ENCODE assay signal across 22 cellular contexts in the genomic region with DNA sequence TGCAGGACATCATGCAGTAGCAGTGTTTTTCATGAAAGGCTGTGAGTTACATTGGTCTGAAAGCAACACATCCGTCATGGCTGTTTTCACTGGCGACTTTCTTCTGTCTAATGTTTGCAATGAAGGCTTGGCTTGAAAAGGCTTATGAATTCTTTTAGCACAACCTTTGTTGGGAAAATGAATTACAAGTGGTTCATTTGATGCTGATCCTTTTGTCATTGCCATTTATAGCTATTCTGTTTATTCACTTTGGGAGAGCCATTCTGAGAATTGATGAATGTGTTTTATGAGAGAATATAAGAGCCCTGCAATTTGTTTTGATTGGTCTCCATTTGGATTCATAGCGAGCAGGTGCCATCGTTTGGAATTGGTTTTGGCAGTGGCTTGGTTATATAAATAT.
DNase-seq lines count a peak whose midpoint lies in the region; ATAC-seq and TF ChIP-seq lines count a peak whose summit lies in the region.
"Had no signal": no experiment of that assay in that cellular context is flagged by ENCODE, and none has a peak within 500 bp of the region (broad histone marks: within the 10 kb centered on the region; RNA-seq: fewer than 3 reads in every experiment).

No MANE protein-coding gene starts in this region.

- H3K4me3 Mint-ChIP-seq in neural crest cell (peak overlapping the region; percentile 9), nephron progenitor cell (no peak overlapping the region)
- H3K4me3 Mint-ChIP-seq: CD4-positive, CD25-positive, alpha-beta regulatory T cell; stimulated activated naive B cell treated with anti-CD40 and anti-IgM and Interleukin-4, amounts not matched to agents 10 μg/mL and 1 μg/mL and 100 μg/mL, for 72 hours; T-cell had no signal

- H3K9me3 Mint-ChIP-seq in neural crest cell, result no peaks in the 10 kb centered on the region
- H3K9me3 Mint-ChIP-seq in nephron progenitor cell, result no peaks in the 10 kb centered on the region
- no peaks in the 10 kb centered on the region for H3K9me3 Mint-ChIP-seq in activated naive CD4-positive, alpha-beta T cell treated with anti-CD3 and anti-CD28 coated beads, Interleukin-2, amount 50 U/mL, for 72 hours
- H3K9me3 Mint-ChIP-seq: CD4-positive, CD25-positive, alpha-beta regulatory T cell; stimulated activated naive B cell treated with anti-CD40 and anti-IgM and Interleukin-4, amounts not matched to agents 10 μg/mL and 1 μg/mL and 100 μg/mL, for 72 hours; T-cell had no signal

- no peaks in the 10 kb centered on the region for H3K9me3 ChIP-seq in HAP-1
- H3K9me3 ChIP-seq: tibial nerve had no signal

- DNase-seq in HAP-1 (ENCODE audit: low spot score in 2 of 2), result peak; percentile 56 to 95
- peak; percentile 84 for DNase-seq in NCI-H1436 (lab: John Stamatoyannopoulos, UW)
- DNase-seq in NCI-H2196 (lab: John Stamatoyannopoulos, UW; ENCODE audit: unreplicated experiment), result peak; percentile 28
- DNase-seq in neural crest cell (ENCODE audit: low read depth, low spot score), result no peak
- no peak for DNase-seq in nephron progenitor cell
- DNase-seq in ecto neural progenitor cell (ENCODE audit: low spot score), result no peak
- DNase-seq in activated naive CD4-positive, alpha-beta T cell treated with anti-CD3 and anti-CD28 coated beads, Interleukin-2, amount 50 U/mL, for 72 hours (ENCODE audit: low spot score in 2 of 2), result no peak
- DNase-seq: activated CD4-positive, alpha-beta T cell treated with anti-CD3 and anti-CD28 coated beads for 1 hour; activated T-cell treated with anti-CD3 and anti-CD28 coated beads, Interleukin-2, amount 50 U/mL, for 1 hour; amygdala; caudate nucleus; CD4-positive, CD25-positive, alpha-beta regulatory T cell; dermis blood vessel endothelial cell; NCI-H526 treated with DMSO at 0.1 percent for 48 hours; occipital lobe; Right ventricle myocardium superior; small intestine; stimulated activated CD4-positive, alpha-beta T cell treated with anti-CD3 and anti-CD28 coated beads, Interleukin-2, amount 100 ng/mL, for 24 hours; stimulated activated naive B cell treated with anti-CD40 and anti-IgM and Interleukin-4, amounts not matched to agents 10 μg/mL and 1 μg/mL and 100 μg/mL, for 72 hours; T-cell had no signal

- H3K4me1 ChIP-seq in HAP-1, result peaks cover 19% of the 10 kb centered on the region
- H3K4me1 ChIP-seq: tibial nerve had no signal

- H3K27ac Mint-ChIP-seq in neural crest cell (ENCODE audit: unreplicated experiment), result peak overlapping the region; percentile 65
- no peak overlapping the region for H3K27ac Mint-ChIP-seq in nephron progenitor cell
- no peak overlapping the region for H3K27ac Mint-ChIP-seq in activated naive CD4-positive, alpha-beta T cell treated with anti-CD3 and anti-CD28 coated beads, Interleukin-2, amount 50 U/mL, for 72 hours
- H3K27ac Mint-ChIP-seq: CD4-positive, CD25-positive, alpha-beta regulatory T cell; stimulated activated naive B cell treated with anti-CD40 and anti-IgM and Interleukin-4, amounts not matched to agents 10 μg/mL and 1 μg/mL and 100 μg/mL, for 72 hours; T-cell had no signal

- H3K27me3 ChIP-seq in HAP-1 (ENCODE audit: low read depth), result peaks cover 35% of the 10 kb centered on the region
- H3K27me3 ChIP-seq: tibial nerve had no signal

- H3K36me3 ChIP-seq in HAP-1 (replicated peaks), result no peaks in the 10 kb centered on the region
- H3K36me3 ChIP-seq: tibial nerve had no signal

- peaks cover 32% of the 10 kb centered on the region for H3K4me1 Mint-ChIP-seq in neural crest cell
- H3K4me1 Mint-ChIP-seq in nephron progenitor cell, result peaks cover 61% of the 10 kb centered on the region
- H3K4me1 Mint-ChIP-seq: CD4-positive, CD25-positive, alpha-beta regulatory T cell; T-cell had no signal

- no peak for ATAC-seq in activated naive CD4-positive, alpha-beta T cell treated with anti-CD3 and anti-CD28 coated beads, Interleukin-2, amount 50 U/mL, for 72 hours
- no peak for ATAC-seq in SK-N-SH treated with all-trans-retinoic acid at 6 μM for 48 hours
- ATAC-seq: stimulated activated naive B cell treated with anti-CD40 and anti-IgM and Interleukin-4, amounts not matched to agents 10 μg/mL and 1 μg/mL and 100 μg/mL, for 72 hours; T-cell had no signal

- no peak overlapping the region for H3K4me3 ChIP-seq in HAP-1
- H3K4me3 ChIP-seq: tibial nerve had no signal

- H3K36me3 Mint-ChIP-seq in neural crest cell (ENCODE audit: low read depth) (no peaks in the 10 kb centered on the region), nephron progenitor cell (ENCODE audit: low read depth) (no peaks in the 10 kb centered on the region)
- no peaks in the 10 kb centered on the region for H3K36me3 Mint-ChIP-seq in activated naive CD4-positive, alpha-beta T cell treated with anti-CD3 and anti-CD28 coated beads, Interleukin-2, amount 50 U/mL, for 72 hours
- H3K36me3 Mint-ChIP-seq: CD4-positive, CD25-positive, alpha-beta regulatory T cell; T-cell had no signal

- no peak for TF ChIP-seq CTCF in neural crest cell (conservative IDR thresholded peaks at IDR 0.05)
- TF ChIP-seq CTCF in nephron progenitor cell (IDR thresholded peaks at IDR 0.05), result no peak

- H3K27me3 Mint-ChIP-seq in neural crest cell (ENCODE audit: low read depth) (peaks cover 4% of the 10 kb centered on the region), nephron progenitor cell (ENCODE audit: low read depth, poor library complexity) (no peaks in the 10 kb centered on the region)
- H3K27me3 Mint-ChIP-seq: stimulated activated naive B cell treated with anti-CD40 and anti-IgM and Interleukin-4, amounts not matched to agents 10 μg/mL and 1 μg/mL and 100 μg/mL, for 72 hours had no signal

- in situ Hi-C loops in HAP-1 (cut with MboI; ENCODE audit: low sequenced_read_pairs), result no loop called here

TF ChIP-seq in SK-N-SH treated with all-trans-retinoic acid at 6 μM for 48 hours, 23 proteins besides CTCF, POLR2A, EP300 and RAD21:
- no peak for TF ChIP-seq ZC3H10 (CRISPR knock-in tag; IDR thresholded peaks at IDR 0.05)
- TF ChIP-seq, protein P1, sequence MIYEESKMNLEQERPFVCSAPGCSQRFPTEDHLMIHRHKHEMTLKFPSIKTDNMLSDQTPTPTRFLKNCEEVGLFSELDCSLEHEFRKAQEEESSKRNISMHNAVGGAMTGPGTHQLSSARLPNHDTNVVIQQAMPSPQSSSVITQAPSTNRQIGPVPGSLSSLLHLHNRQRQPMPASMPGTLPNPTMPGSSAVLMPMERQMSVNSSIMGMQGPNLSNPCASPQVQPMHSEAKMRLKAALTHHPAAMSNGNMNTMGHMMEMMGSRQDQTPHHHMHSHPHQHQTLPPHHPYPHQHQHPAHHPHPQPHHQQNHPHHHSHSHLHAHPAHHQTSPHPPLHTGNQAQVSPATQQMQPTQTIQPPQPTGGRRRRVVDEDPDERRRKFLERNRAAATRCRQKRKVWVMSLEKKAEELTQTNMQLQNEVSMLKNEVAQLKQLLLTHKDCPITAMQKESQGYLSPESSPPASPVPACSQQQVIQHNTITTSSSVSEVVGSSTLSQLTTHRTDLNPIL (CRISPR knock-in tag; IDR thresholded peaks at IDR 0.05; ENCODE audit: low read depth), result no peak
- TF ChIP-seq OSR1 (CRISPR knock-in tag; IDR thresholded peaks at IDR 0.05), result no peak
- TF ChIP-seq TCF4 (CRISPR knock-in tag; IDR thresholded peaks at IDR 0.05; ENCODE audit: borderline replicate concordance), result no peak
- TF ChIP-seq ZFP30 (CRISPR knock-in tag; IDR thresholded peaks at IDR 0.05), result no peak
- TF ChIP-seq ZNF565 (CRISPR knock-in tag; conservative IDR thresholded peaks at IDR 0.05; ENCODE audit: low read depth), result no peak
- TF ChIP-seq, protein P2, sequence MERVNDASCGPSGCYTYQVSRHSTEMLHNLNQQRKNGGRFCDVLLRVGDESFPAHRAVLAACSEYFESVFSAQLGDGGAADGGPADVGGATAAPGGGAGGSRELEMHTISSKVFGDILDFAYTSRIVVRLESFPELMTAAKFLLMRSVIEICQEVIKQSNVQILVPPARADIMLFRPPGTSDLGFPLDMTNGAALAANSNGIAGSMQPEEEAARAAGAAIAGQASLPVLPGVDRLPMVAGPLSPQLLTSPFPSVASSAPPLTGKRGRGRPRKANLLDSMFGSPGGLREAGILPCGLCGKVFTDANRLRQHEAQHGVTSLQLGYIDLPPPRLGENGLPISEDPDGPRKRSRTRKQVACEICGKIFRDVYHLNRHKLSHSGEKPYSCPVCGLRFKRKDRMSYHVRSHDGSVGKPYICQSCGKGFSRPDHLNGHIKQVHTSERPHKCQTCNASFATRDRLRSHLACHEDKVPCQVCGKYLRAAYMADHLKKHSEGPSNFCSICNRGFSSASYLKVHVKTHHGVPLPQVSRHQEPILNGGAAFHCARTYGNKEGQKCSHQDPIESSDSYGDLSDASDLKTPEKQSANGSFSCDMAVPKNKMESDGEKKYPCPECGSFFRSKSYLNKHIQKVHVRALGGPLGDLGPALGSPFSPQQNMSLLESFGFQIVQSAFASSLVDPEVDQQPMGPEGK (CRISPR knock-in tag; IDR thresholded peaks at IDR 0.05; ENCODE audit: borderline replicate concordance), result no peak
- TF ChIP-seq, protein P3, sequence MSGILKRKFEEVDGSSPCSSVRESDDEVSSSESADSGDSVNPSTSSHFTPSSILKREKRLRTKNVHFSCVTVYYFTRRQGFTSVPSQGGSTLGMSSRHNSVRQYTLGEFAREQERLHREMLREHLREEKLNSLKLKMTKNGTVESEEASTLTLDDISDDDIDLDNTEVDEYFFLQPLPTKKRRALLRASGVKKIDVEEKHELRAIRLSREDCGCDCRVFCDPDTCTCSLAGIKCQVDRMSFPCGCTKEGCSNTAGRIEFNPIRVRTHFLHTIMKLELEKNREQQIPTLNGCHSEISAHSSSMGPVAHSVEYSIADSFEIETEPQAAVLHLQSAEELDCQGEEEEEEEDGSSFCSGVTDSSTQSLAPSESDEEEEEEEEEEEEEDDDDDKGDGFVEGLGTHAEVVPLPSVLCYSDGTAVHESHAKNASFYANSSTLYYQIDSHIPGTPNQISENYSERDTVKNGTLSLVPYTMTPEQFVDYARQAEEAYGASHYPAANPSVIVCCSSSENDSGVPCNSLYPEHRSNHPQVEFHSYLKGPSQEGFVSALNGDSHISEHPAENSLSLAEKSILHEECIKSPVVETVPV (CRISPR knock-in tag; IDR thresholded peaks at IDR 0.05), result no peak
- no peak for TF ChIP-seq ESRRG (CRISPR knock-in tag; IDR thresholded peaks at IDR 0.05)
- TF ChIP-seq ZFP3 (CRISPR knock-in tag; IDR thresholded peaks at IDR 0.05), result no peak
TF ChIP-seq in SK-N-SH treated with all-trans-retinoic acid at 6 μM for 48 hours: peak in this region for 0.

Comparison
In these comparisons a context has a peak if more than half of its experiments do, and no peak if none do; other contexts are left out.
1. DNase-seq: peak in HAP-1 (2 of 2), NCI-H1436 (single experiment) and NCI-H2196 (single experiment); none in neural crest cell (single experiment), nephron progenitor cell (single experiment), ecto neural progenitor cell (single experiment) and activated naive CD4-positive, alpha-beta T cell treated with anti-CD3 and anti-CD28 coated beads, Interleukin-2, amount 50 U/mL, for 72 hours (0 of 2).